25 cellular contexts compared by ENCODE assay signal in genomic region chr7:21867816-21868646, GRCh38.
A peak's percentile ranks its signal among the peaks of the same experiment; 100 is the strongest.
DNase-seq lines count a peak whose midpoint lies in the region; ATAC-seq and TF ChIP-seq lines count a peak whose summit lies in the region.
"Had no signal": no experiment of that assay in that cellular context is flagged by ENCODE, and none has a peak within 500 bp of the region (broad histone marks: within the 10 kb centered on the region; RNA-seq: fewer than 3 reads in every experiment).

No MANE protein-coding gene starts in this region.

- DNase-seq in H7 (peak; percentile 30), IMR-90 (no peak), SK-N-MC (ENCODE audit: low read depth, low spot score) (no peak), NCI-H187 (lab: John Stamatoyannopoulos, UW) (no peak), NCI-H1092 treated with DMSO at 0.1 percent for 48 hours (lab: John Stamatoyannopoulos, UW) (no peak), progenitor cell of endocrine pancreas (ENCODE audit: low spot score, unreplicated experiment) (no peak)
- DNase-seq in activated T-cell treated with anti-CD3 and anti-CD28 coated beads, Interleukin-2, amount 50 U/mL, for 24 hours = no peak
- DNase-seq: activated B cell treated with CpG ODN at 0.5 μM for 24 hours; activated CD4-positive, alpha-beta T cell treated with anti-CD3 and anti-CD28 coated beads, Interleukin-2, amount 50 U/mL, for 4 hours; hippocampal formation; KG1; left ventricle myocardium superior; MM.1S; naive B cell; NCI-H1694; NCI-H526; occipital lobe; SIG-M5; stimulated activated CD4-positive, alpha-beta T cell treated with anti-CD3 and anti-CD28 coated beads, Interleukin-1b, Interleukin-23, amount 100 ng/mL, for 48 hours; tibial artery had no signal

- no peak overlapping the region for H4K5ac ChIP-seq in IMR-90 (ENCODE audit: low read depth, low read length)

- no peak overlapping the region for H3K18ac ChIP-seq in IMR-90 (ENCODE audit: low read depth, low read length)

- no peak overlapping the region for H4K8ac ChIP-seq in IMR-90 (ENCODE audit: low read depth in 2 of 2, low read length in 2 of 2)

- H3K4ac ChIP-seq in IMR-90 (ENCODE audit: low read depth, low read length) = no peak overlapping the region

- H4K91ac ChIP-seq in IMR-90 (ENCODE audit: insufficient read depth, low read depth, low read length) = no peak overlapping the region

- no peak overlapping the region for H2BK15ac ChIP-seq in IMR-90 (ENCODE audit: low read depth, low read length)

- dilution Hi-C loops in IMR-90 (cut with HindIII; ENCODE audit: low sequenced_read_pairs, unreplicated experiment) = no loop called here

- peaks cover 2% of the 10 kb centered on the region for H3K36me3 Mint-ChIP-seq in activated T-cell treated with anti-CD3 and anti-CD28 coated beads, Interleukin-2, amount 50 U/mL, for 24 hours (ENCODE audit: low read depth)
- H3K36me3 Mint-ChIP-seq in progenitor cell of endocrine pancreas (ENCODE audit: insufficient read depth) = no peaks in the 10 kb centered on the region
- H3K36me3 Mint-ChIP-seq: activated naive CD4-positive, alpha-beta T cell treated with anti-CD3 and anti-CD28 coated beads, Interleukin-2, amount 50 U/mL, for 72 hours had no signal

- no peaks in the 10 kb centered on the region for H3K4me1 Mint-ChIP-seq in activated T-cell treated with anti-CD3 and anti-CD28 coated beads, Interleukin-2, amount 50 U/mL, for 24 hours (ENCODE audit: low read depth)
- H3K4me1 Mint-ChIP-seq in progenitor cell of endocrine pancreas (ENCODE audit: low read depth) = peaks cover 8% of the 10 kb centered on the region

- H3K14ac ChIP-seq in IMR-90 (replicated peaks; ENCODE audit: low read depth, low read length) = no peak overlapping the region

- no peak for ATAC-seq in IMR-90 (ENCODE audit: low read depth)
- ATAC-seq: activated naive CD4-positive, alpha-beta T cell treated with anti-CD3 and anti-CD28 coated beads, Interleukin-2, amount 50 U/mL, for 72 hours; gastroesophageal sphincter; left ventricle myocardium superior had no signal

- H3K56ac ChIP-seq in IMR-90 (ENCODE audit: extremely low read depth, insufficient read depth, low read length) = no peak overlapping the region

- no peak overlapping the region for H2AK5ac ChIP-seq in IMR-90 (ENCODE audit: low read depth, low read length)

- no TSS peak for BruUV-seq in IMR-90 (replicated peaks; lab: Mats Ljungman, UMichigan)

- H3K79me1 ChIP-seq in IMR-90 (ENCODE audit: low read depth in 1 of 2, low read length in 2 of 2) = no peaks in the 10 kb centered on the region

- no peak overlapping the region for H2BK20ac ChIP-seq in IMR-90 (ENCODE audit: low read depth, low read length)

- H3K9me3 Mint-ChIP-seq in activated T-cell treated with anti-CD3 and anti-CD28 coated beads, Interleukin-2, amount 50 U/mL, for 24 hours = no peaks in the 10 kb centered on the region
- H3K9me3 Mint-ChIP-seq in progenitor cell of endocrine pancreas (ENCODE audit: low read depth) = no peaks in the 10 kb centered on the region
- H3K9me3 Mint-ChIP-seq: activated B cell treated with CpG ODN at 0.5 μM for 24 hours; activated naive CD4-positive, alpha-beta T cell treated with anti-CD3 and anti-CD28 coated beads, Interleukin-2, amount 50 U/mL, for 72 hours; dendritic cell treated with granulocyte-macrophage colony-stimulating factor and Interleukin-4, amounts not matched to agents 40 ng/mL and 50 ng/mL, for 4 days; naive B cell had no signal

- H3K9me1 ChIP-seq in IMR-90 (ENCODE audit: insufficient read depth, low read length) = no peaks in the 10 kb centered on the region

- H2AFZ ChIP-seq in IMR-90 (replicated peaks; ENCODE audit: low read length, poor library complexity) = no peak overlapping the region

- H3K27ac Mint-ChIP-seq in activated T-cell treated with anti-CD3 and anti-CD28 coated beads, Interleukin-2, amount 50 U/mL, for 24 hours = no peak overlapping the region
- H3K27ac Mint-ChIP-seq in progenitor cell of endocrine pancreas = no peak overlapping the region
- H3K27ac Mint-ChIP-seq: activated B cell treated with CpG ODN at 0.5 μM for 24 hours; activated naive CD4-positive, alpha-beta T cell treated with anti-CD3 and anti-CD28 coated beads, Interleukin-2, amount 50 U/mL, for 72 hours; dendritic cell treated with granulocyte-macrophage colony-stimulating factor and Interleukin-4, amounts not matched to agents 40 ng/mL and 50 ng/mL, for 4 days had no signal

- no peak overlapping the region for H3K4me3 Mint-ChIP-seq in activated T-cell treated with anti-CD3 and anti-CD28 coated beads, Interleukin-2, amount 50 U/mL, for 24 hours
- no peak overlapping the region for H3K4me3 Mint-ChIP-seq in progenitor cell of endocrine pancreas (ENCODE audit: low read depth)
- H3K4me3 Mint-ChIP-seq: activated B cell treated with CpG ODN at 0.5 μM for 24 hours; dendritic cell treated with granulocyte-macrophage colony-stimulating factor and Interleukin-4, amounts not matched to agents 40 ng/mL and 50 ng/mL, for 4 days had no signal

- no CpG with 5 or more reads among the region's 8 CpGs for WGBS in IMR-90 (ENCODE audit: extremely low coverage in 2 of 2, insufficient read length in 1 of 2), 2 experiments

- H3K27me3 Mint-ChIP-seq in activated T-cell treated with anti-CD3 and anti-CD28 coated beads, Interleukin-2, amount 50 U/mL, for 24 hours = no peaks in the 10 kb centered on the region
- H3K27me3 Mint-ChIP-seq in progenitor cell of endocrine pancreas = peaks cover 3% of the 10 kb centered on the region
- H3K27me3 Mint-ChIP-seq: activated B cell treated with CpG ODN at 0.5 μM for 24 hours; dendritic cell treated with granulocyte-macrophage colony-stimulating factor and Interleukin-4, amounts not matched to agents 40 ng/mL and 50 ng/mL, for 4 days; naive B cell had no signal

- H4K20me1 ChIP-seq in IMR-90 (ENCODE audit: insufficient read depth, low read length) = no peaks in the 10 kb centered on the region

- TF ChIP-seq CTCF in IMR-90 (conservative IDR thresholded peaks at IDR 0.05; ENCODE audit: low read depth, low read length) = no peak
- no peak for TF ChIP-seq CTCF in progenitor cell of endocrine pancreas (IDR thresholded peaks at IDR 0.05; ENCODE audit: unreplicated experiment)

- no peak for TF ChIP-seq POLR2A in IMR-90 (IDR thresholded peaks at IDR 0.05; ENCODE audit: low read depth, low read length)

- CTCF ChIA-PET in IMR-90 (lab: Yijun Ruan, JAX) = no interaction called here

- H2BK120ac ChIP-seq in IMR-90 (ENCODE audit: low read depth, low read length) = no peak overlapping the region

- no peak overlapping the region for H3K23ac ChIP-seq in IMR-90 (ENCODE audit: low read depth, low read length)

- H3K9me3 ChIP-seq in IMR-90 (ENCODE audit: control insufficient read depth, insufficient read depth, low read length) (no peaks in the 10 kb centered on the region), SK-N-MC (ENCODE audit: low read depth, low read length) (no peaks in the 10 kb centered on the region), iPS-18a (ENCODE audit: control insufficient read depth, low read depth, low read length) (no peaks in the 10 kb centered on the region)
- H3K9me3 ChIP-seq: gastroesophageal sphincter, tibial artery had no signal

- intact Hi-C loops in IMR-90 (cut with micrococcal nuclease) = no loop called here

- H3K36me3 ChIP-seq in H7 (replicated peaks; ENCODE audit: control insufficient read depth, insufficient read depth, low read length) (no peaks in the 10 kb centered on the region), IMR-90 (ENCODE audit: control insufficient read depth, insufficient read depth, low read length) (no peaks in the 10 kb centered on the region), SK-N-MC (ENCODE audit: insufficient read depth, low read length) (no peaks in the 10 kb centered on the region), iPS-18a (ENCODE audit: control insufficient read depth, low read depth, low read length) (no peaks in the 10 kb centered on the region)
- H3K36me3 ChIP-seq: tibial artery had no signal

- POLR2A ChIA-PET in IMR-90 (lab: Charles Lee; ENCODE audit: unreplicated experiment) = interaction anchor here (0.5 kb wide), 1 partner anchor 367 kb away, joined by 3 read pairs; no protein-coding TSS in a partner anchor

- no peak for TF ChIP-seq RAD21 in IMR-90 (IDR thresholded peaks at IDR 0.05; ENCODE audit: low read length)

- H3K4me3 ChIP-seq in H7 (ENCODE audit: insufficient read depth, low read depth, low read length) = no peak overlapping the region
- H3K4me3 ChIP-seq in IMR-90 (ENCODE audit: insufficient read depth, low read depth, low read length) = no peak overlapping the region
- H3K4me3 ChIP-seq in SK-N-MC = no peak overlapping the region
- H3K4me3 ChIP-seq in iPS-18a (ENCODE audit: low read length) = peak overlapping the region; percentile 17
- H3K4me3 ChIP-seq: gastroesophageal sphincter, smooth muscle cell, tibial artery had no signal

- H3K27me3 ChIP-seq in H7 (ENCODE audit: control insufficient read depth, insufficient read depth, low read length) (no peaks in the 10 kb centered on the region), IMR-90 (ENCODE audit: control insufficient read depth, insufficient read depth, low read length) (no peaks in the 10 kb centered on the region), iPS-18a (ENCODE audit: control insufficient read depth, insufficient read depth, low read length) (no peaks in the 10 kb centered on the region)
- H3K27me3 ChIP-seq: gastroesophageal sphincter, tibial artery had no signal

- no peak overlapping the region for H2BK5ac ChIP-seq in IMR-90 (ENCODE audit: low read depth, low read length, poor library complexity, severe bottlenecking)

- no peak overlapping the region for H3K4me2 ChIP-seq in IMR-90 (ENCODE audit: low read depth, low read length)
- H3K4me2 ChIP-seq: smooth muscle cell had no signal

- in situ Hi-C loops in IMR-90 (cut with MboI; ENCODE audit: low sequenced_read_pairs) = no loop called here

- H3K27ac ChIP-seq in IMR-90 (ENCODE audit: insufficient read depth, low read length) = no peak overlapping the region
- H3K27ac ChIP-seq in SK-N-MC = 0 out of 2 replicates have a peak overlapping the region, but pooled peaks have one; percentile 86
- no peak overlapping the region for H3K27ac ChIP-seq in iPS-18a (ENCODE audit: low read length)
- H3K27ac ChIP-seq: gastroesophageal sphincter, tibial artery had no signal

- H3K9ac ChIP-seq in IMR-90 (ENCODE audit: low read depth, low read length) (no peak overlapping the region), SK-N-MC (ENCODE audit: insufficient read length) (no peak overlapping the region), iPS-18a (ENCODE audit: low read length) (no peak overlapping the region)

- no peaks in the 10 kb centered on the region for H3K4me1 ChIP-seq in IMR-90 (ENCODE audit: control insufficient read depth, insufficient read depth, low read length)
- peaks cover 61% of the 10 kb centered on the region for H3K4me1 ChIP-seq in iPS-18a (ENCODE audit: control insufficient read depth, low read depth, low read length)
- H3K4me1 ChIP-seq: gastroesophageal sphincter, tibial artery had no signal

- H2AK9ac ChIP-seq in IMR-90 (replicated peaks; ENCODE audit: low read depth, low read length, poor library complexity) = no peak overlapping the region

TF ChIP-seq in IMR-90, 13 proteins besides CTCF, POLR2A, EP300 and RAD21 (continues in another document):
- TF ChIP-seq MAFK (IDR thresholded peaks at IDR 0.05; ENCODE audit: low read depth, low read length) (no peak), CHD1 (IDR thresholded peaks at IDR 0.05; ENCODE audit: low read depth, low read length) (no peak), MXI1 (IDR thresholded peaks at IDR 0.05; ENCODE audit: borderline replicate concordance, low read depth, low read length) (no peak), CEBPB (IDR thresholded peaks at IDR 0.05; ENCODE audit: low read depth, low read length) (peak; percentile 75)
